In the genomic region with DNA sequence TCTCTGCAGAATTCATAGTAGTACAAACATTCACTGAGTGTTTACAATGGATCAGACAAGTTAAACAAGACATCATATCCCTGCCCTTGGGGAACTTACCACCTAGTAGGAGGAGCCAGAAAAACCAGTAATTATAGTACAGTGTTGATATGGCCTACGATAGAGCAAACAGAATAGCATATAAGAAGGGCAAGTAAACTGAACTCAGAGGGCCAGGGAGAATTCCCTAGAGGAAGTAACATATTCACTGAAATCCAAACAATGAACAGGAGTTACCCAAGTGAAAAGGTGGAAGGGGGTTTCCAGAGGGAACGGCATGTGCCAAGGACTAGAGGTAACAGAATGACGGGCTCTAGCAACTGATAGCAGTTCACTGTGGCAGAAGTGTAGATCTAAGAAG, we compare ENCODE assay signal across 1 cellular context.
TF ChIP-seq lines count a peak whose summit lies in the region.

No MANE protein-coding gene starts in this region.

TF ChIP-seq in HepG2, 621 proteins besides CTCF, POLR2A, EP300 and RAD21 (continued from another document):
- TF ChIP-seq BCLAF1 (IDR thresholded peaks at IDR 0.05) (no peak), MTERF4 (CRISPR knock-in tag; IDR thresholded peaks at IDR 0.05) (no peak), SMARCC2 (IDR thresholded peaks at IDR 0.05) (no peak), ZSCAN25 (CRISPR knock-in tag; IDR thresholded peaks at IDR 0.05) (0 out of 2 replicates have a peak, but pooled peaks have one; percentile 42), HMGXB3 (CRISPR knock-in tag; IDR thresholded peaks at IDR 0.05; ENCODE audit: borderline replicate concordance) (no peak), ZMYM4 (CRISPR knock-in tag; IDR thresholded peaks at IDR 0.05) (peak; percentile 51; the same call in 1 of the 2 replicates), PLRG1 (conservative IDR thresholded peaks at IDR 0.05) (no peak), FOXJ3 (CRISPR knock-in tag; IDR thresholded peaks at IDR 0.05; ENCODE audit: borderline replicate concordance) (no peak; the same call in 1 of the 2 replicates), MBD4 (IDR thresholded peaks at IDR 0.05; ENCODE audit: borderline replicate concordance, low read length) (0 out of 2 replicates have a peak, but pooled peaks have one; percentile 48), ZNF891 (CRISPR knock-in tag; IDR thresholded peaks at IDR 0.05) (no peak), ZNF496 (CRISPR knock-in tag; IDR thresholded peaks at IDR 0.05; ENCODE audit: insufficient replicate concordance) (no peak), ZNF12 (CRISPR knock-in tag; IDR thresholded peaks at IDR 0.05) (no peak), TEAD3 (CRISPR knock-in tag; optimal IDR thresholded peaks at IDR 0.05; ENCODE audit: borderline replicate concordance) (peak; percentile 58), KLF13 (CRISPR knock-in tag; IDR thresholded peaks at IDR 0.05) (no peak), ZNF878 (CRISPR knock-in tag; IDR thresholded peaks at IDR 0.05) (no peak)
- TF ChIP-seq, protein P1, sequence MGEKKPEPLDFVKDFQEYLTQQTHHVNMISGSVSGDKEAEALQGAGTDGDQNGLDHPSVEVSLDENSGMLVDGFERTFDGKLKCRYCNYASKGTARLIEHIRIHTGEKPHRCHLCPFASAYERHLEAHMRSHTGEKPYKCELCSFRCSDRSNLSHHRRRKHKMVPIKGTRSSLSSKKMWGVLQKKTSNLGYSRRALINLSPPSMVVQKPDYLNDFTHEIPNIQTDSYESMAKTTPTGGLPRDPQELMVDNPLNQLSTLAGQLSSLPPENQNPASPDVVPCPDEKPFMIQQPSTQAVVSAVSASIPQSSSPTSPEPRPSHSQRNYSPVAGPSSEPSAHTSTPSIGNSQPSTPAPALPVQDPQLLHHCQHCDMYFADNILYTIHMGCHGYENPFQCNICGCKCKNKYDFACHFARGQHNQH (CRISPR knock-in tag; IDR thresholded peaks at IDR 0.05) = 0 out of 2 replicates have a peak, but pooled peaks have one; percentile 21
- TF ChIP-seq, protein P2, sequence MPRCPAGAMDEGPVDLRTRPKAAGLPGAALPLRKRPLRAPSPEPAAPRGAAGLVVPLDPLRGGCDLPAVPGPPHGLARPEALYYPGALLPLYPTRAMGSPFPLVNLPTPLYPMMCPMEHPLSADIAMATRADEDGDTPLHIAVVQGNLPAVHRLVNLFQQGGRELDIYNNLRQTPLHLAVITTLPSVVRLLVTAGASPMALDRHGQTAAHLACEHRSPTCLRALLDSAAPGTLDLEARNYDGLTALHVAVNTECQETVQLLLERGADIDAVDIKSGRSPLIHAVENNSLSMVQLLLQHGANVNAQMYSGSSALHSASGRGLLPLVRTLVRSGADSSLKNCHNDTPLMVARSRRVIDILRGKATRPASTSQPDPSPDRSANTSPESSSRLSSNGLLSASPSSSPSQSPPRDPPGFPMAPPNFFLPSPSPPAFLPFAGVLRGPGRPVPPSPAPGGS (CRISPR knock-in tag; IDR thresholded peaks at IDR 0.05) = no peak
